ENCODE assay signal across 1 cellular context in genomic region chr7:152463714-152464311, GRCh38.
TF ChIP-seq lines count a peak whose summit lies in the region.

No MANE protein-coding gene starts in this region.

TF ChIP-seq in HepG2, 621 proteins besides CTCF, POLR2A, EP300 and RAD21 (continued from another document and continues in another):
- TF ChIP-seq, protein P1, sequence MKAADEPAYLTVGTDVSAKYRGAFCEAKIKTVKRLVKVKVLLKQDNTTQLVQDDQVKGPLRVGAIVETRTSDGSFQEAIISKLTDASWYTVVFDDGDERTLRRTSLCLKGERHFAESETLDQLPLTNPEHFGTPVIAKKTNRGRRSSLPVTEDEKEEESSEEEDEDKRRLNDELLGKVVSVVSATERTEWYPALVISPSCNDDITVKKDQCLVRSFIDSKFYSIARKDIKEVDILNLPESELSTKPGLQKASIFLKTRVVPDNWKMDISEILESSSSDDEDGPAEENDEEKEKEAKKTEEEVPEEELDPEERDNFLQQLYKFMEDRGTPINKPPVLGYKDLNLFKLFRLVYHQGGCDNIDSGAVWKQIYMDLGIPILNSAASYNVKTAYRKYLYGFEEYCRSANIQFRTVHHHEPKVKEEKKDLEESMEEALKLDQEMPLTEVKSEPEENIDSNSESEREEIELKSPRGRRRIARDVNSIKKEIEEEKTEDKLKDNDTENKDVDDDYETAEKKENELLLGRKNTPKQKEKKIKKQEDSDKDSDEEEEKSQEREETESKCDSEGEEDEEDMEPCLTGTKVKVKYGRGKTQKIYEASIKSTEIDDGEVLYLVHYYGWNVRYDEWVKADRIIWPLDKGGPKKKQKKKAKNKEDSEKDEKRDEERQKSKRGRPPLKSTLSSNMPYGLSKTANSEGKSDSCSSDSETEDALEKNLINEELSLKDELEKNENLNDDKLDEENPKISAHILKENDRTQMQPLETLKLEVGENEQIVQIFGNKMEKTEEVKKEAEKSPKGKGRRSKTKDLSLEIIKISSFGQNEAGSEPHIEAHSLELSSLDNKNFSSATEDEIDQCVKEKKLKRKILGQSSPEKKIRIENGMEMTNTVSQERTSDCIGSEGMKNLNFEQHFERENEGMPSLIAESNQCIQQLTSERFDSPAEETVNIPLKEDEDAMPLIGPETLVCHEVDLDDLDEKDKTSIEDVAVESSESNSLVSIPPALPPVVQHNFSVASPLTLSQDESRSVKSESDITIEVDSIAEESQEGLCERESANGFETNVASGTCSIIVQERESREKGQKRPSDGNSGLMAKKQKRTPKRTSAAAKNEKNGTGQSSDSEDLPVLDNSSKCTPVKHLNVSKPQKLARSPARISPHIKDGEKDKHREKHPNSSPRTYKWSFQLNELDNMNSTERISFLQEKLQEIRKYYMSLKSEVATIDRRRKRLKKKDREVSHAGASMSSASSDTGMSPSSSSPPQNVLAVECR (CRISPR knock-in tag; IDR thresholded peaks at IDR 0.05; ENCODE audit: borderline replicate concordance), result peak; percentile 89; the same call in 1 of the 2 replicates
- TF ChIP-seq FOXM1 (CRISPR knock-in tag; IDR thresholded peaks at IDR 0.05) (no peak), HES4 (CRISPR knock-in tag; IDR thresholded peaks at IDR 0.05; ENCODE audit: borderline replicate concordance) (peak; percentile 35; the same call in 1 of the 2 replicates), MNT (IDR thresholded peaks at IDR 0.05) (peak; percentile 16; the same call in 1 of the 2 replicates), ZNF713 (CRISPR knock-in tag; IDR thresholded peaks at IDR 0.05) (no peak), TAF1 (CRISPR knock-in tag; IDR thresholded peaks at IDR 0.05) (peak; percentile 9; the same call in 1 of the 2 replicates), CBX5 (CRISPR knock-in tag; IDR thresholded peaks at IDR 0.05; ENCODE audit: borderline replicate concordance) (peak; percentile 11; the same call in 1 of the 2 replicates), SMAD1 (CRISPR knock-in tag; IDR thresholded peaks at IDR 0.05; ENCODE audit: borderline replicate concordance, low read depth) (peak; percentile 17; the same call in 1 of the 2 replicates), ZNF501 (CRISPR knock-in tag; IDR thresholded peaks at IDR 0.05) (peak; percentile 22; the same call in 1 of the 2 replicates), SP5 (CRISPR knock-in tag; IDR thresholded peaks at IDR 0.05; ENCODE audit: borderline replicate concordance, low read depth) (peak; percentile 84), PATZ1 (CRISPR knock-in tag; IDR thresholded peaks at IDR 0.05) (peak; percentile 90), ARNTL (CRISPR knock-in tag; IDR thresholded peaks at IDR 0.05) (peak; percentile 59; the same call in 1 of the 2 replicates), ZNF451 (CRISPR knock-in tag; IDR thresholded peaks at IDR 0.05) (0 out of 2 replicates have a peak, but pooled peaks have one; percentile 45), DNMT1 (CRISPR knock-in tag; IDR thresholded peaks at IDR 0.05) (no peak), IRF2 (CRISPR knock-in tag; IDR thresholded peaks at IDR 0.05) (0 out of 2 replicates have a peak, but pooled peaks have one; percentile 8), DMAP1 (CRISPR knock-in tag; IDR thresholded peaks at IDR 0.05) (0 out of 2 replicates have a peak, but pooled peaks have one; percentile 3), GABPB1 (CRISPR knock-in tag; IDR thresholded peaks at IDR 0.05) (peak; percentile 91), MEIS2 (CRISPR knock-in tag; IDR thresholded peaks at IDR 0.05) (peak; percentile 99), LCORL (IDR thresholded peaks at IDR 0.05) (no peak), LCORL (CRISPR knock-in tag; IDR thresholded peaks at IDR 0.05) (peak; percentile 70), TFAP4 (IDR thresholded peaks at IDR 0.05; ENCODE audit: borderline replicate concordance, low read depth) (peak; percentile 27; the same call in 1 of the 2 replicates), KLF16 (CRISPR knock-in tag; IDR thresholded peaks at IDR 0.05) (0 out of 4 replicates have a peak, but pooled peaks of 1 of the 2 experiments have one; percentile 15), ZNF569 (CRISPR knock-in tag; IDR thresholded peaks at IDR 0.05; ENCODE audit: borderline replicate concordance) (no peak), ZMYM4 (CRISPR knock-in tag; IDR thresholded peaks at IDR 0.05) (peak; percentile 71), KAT8 (CRISPR knock-in tag; IDR thresholded peaks at IDR 0.05) (peak; percentile 41)
- TF ChIP-seq, protein P2, sequence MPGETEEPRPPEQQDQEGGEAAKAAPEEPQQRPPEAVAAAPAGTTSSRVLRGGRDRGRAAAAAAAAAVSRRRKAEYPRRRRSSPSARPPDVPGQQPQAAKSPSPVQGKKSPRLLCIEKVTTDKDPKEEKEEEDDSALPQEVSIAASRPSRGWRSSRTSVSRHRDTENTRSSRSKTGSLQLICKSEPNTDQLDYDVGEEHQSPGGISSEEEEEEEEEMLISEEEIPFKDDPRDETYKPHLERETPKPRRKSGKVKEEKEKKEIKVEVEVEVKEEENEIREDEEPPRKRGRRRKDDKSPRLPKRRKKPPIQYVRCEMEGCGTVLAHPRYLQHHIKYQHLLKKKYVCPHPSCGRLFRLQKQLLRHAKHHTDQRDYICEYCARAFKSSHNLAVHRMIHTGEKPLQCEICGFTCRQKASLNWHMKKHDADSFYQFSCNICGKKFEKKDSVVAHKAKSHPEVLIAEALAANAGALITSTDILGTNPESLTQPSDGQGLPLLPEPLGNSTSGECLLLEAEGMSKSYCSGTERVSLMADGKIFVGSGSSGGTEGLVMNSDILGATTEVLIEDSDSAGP (CRISPR knock-in tag; IDR thresholded peaks at IDR 0.05; ENCODE audit: borderline replicate concordance), result peak; percentile 29; the same call in 1 of the 2 replicates
- TF ChIP-seq, protein P3, sequence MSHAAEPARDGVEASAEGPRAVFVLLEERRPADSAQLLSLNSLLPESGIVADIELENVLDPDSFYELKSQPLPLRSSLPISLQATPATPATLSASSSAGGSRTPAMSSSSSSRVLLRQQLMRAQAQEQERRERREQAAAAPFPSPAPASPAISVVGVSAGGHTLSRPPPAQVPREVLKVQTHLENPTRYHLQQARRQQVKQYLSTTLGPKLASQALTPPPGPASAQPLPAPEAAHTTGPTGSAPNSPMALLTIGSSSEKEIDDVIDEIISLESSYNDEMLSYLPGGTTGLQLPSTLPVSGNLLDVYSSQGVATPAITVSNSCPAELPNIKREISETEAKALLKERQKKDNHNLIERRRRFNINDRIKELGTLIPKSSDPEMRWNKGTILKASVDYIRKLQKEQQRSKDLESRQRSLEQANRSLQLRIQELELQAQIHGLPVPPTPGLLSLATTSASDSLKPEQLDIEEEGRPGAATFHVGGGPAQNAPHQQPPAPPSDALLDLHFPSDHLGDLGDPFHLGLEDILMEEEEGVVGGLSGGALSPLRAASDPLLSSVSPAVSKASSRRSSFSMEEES (CRISPR knock-in tag; IDR thresholded peaks at IDR 0.05), result peak; percentile 93
- TF ChIP-seq, protein P4, sequence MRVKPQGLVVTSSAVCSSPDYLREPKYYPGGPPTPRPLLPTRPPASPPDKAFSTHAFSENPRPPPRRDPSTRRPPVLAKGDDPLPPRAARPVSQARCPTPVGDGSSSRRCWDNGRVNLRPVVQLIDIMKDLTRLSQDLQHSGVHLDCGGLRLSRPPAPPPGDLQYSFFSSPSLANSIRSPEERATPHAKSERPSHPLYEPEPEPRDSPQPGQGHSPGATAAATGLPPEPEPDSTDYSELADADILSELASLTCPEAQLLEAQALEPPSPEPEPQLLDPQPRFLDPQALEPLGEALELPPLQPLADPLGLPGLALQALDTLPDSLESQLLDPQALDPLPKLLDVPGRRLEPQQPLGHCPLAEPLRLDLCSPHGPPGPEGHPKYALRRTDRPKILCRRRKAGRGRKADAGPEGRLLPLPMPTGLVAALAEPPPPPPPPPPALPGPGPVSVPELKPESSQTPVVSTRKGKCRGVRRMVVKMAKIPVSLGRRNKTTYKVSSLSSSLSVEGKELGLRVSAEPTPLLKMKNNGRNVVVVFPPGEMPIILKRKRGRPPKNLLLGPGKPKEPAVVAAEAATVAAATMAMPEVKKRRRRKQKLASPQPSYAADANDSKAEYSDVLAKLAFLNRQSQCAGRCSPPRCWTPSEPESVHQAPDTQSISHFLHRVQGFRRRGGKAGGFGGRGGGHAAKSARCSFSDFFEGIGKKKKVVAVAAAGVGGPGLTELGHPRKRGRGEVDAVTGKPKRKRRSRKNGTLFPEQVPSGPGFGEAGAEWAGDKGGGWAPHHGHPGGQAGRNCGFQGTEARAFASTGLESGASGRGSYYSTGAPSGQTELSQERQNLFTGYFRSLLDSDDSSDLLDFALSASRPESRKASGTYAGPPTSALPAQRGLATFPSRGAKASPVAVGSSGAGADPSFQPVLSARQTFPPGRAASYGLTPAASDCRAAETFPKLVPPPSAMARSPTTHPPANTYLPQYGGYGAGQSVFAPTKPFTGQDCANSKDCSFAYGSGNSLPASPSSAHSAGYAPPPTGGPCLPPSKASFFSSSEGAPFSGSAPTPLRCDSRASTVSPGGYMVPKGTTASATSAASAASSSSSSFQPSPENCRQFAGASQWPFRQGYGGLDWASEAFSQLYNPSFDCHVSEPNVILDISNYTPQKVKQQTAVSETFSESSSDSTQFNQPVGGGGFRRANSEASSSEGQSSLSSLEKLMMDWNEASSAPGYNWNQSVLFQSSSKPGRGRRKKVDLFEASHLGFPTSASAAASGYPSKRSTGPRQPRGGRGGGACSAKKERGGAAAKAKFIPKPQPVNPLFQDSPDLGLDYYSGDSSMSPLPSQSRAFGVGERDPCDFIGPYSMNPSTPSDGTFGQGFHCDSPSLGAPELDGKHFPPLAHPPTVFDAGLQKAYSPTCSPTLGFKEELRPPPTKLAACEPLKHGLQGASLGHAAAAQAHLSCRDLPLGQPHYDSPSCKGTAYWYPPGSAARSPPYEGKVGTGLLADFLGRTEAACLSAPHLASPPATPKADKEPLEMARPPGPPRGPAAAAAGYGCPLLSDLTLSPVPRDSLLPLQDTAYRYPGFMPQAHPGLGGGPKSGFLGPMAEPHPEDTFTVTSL (CRISPR knock-in tag; IDR thresholded peaks at IDR 0.05; ENCODE audit: borderline replicate concordance), result peak; percentile 24; the same call in 1 of the 2 replicates
- TF ChIP-seq, protein P5, sequence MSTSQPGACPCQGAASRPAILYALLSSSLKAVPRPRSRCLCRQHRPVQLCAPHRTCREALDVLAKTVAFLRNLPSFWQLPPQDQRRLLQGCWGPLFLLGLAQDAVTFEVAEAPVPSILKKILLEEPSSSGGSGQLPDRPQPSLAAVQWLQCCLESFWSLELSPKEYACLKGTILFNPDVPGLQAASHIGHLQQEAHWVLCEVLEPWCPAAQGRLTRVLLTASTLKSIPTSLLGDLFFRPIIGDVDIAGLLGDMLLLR (CRISPR knock-in tag; IDR thresholded peaks at IDR 0.05), result peak; percentile 72; the same call in 1 of the 2 replicates
- TF ChIP-seq, protein P6, sequence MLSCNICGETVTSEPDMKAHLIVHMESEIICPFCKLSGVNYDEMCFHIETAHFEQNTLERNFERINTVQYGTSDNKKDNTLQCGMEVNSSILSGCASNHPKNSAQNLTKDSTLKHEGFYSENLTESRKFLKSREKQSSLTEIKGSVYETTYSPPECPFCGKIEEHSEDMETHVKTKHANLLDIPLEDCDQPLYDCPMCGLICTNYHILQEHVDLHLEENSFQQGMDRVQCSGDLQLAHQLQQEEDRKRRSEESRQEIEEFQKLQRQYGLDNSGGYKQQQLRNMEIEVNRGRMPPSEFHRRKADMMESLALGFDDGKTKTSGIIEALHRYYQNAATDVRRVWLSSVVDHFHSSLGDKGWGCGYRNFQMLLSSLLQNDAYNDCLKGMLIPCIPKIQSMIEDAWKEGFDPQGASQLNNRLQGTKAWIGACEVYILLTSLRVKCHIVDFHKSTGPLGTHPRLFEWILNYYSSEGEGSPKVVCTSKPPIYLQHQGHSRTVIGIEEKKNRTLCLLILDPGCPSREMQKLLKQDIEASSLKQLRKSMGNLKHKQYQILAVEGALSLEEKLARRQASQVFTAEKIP (CRISPR knock-in tag; IDR thresholded peaks at IDR 0.05; ENCODE audit: borderline replicate concordance), result no peak
- TF ChIP-seq, protein P7, sequence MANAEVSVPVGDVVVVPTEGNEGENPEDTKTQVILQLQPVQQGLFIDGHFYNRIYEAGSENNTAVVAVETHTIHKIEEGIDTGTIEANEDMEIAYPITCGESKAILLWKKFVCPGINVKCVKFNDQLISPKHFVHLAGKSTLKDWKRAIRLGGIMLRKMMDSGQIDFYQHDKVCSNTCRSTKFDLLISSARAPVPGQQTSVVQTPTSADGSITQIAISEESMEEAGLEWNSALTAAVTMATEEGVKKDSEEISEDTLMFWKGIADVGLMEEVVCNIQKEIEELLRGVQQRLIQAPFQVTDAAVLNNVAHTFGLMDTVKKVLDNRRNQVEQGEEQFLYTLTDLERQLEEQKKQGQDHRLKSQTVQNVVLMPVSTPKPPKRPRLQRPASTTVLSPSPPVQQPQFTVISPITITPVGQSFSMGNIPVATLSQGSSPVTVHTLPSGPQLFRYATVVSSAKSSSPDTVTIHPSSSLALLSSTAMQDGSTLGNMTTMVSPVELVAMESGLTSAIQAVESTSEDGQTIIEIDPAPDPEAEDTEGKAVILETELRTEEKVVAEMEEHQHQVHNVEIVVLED (CRISPR knock-in tag; IDR thresholded peaks at IDR 0.05; ENCODE audit: borderline replicate concordance), result 0 out of 2 replicates have a peak, but pooled peaks have one; percentile 33
